In genomic region chr2:26494199-26494598, GRCh38 we compare ENCODE assay signal across 1 cellular context.
TF ChIP-seq lines count a peak whose summit lies in the region.

No MANE protein-coding gene starts in this region.

TF ChIP-seq in K562, 482 proteins besides CTCF, POLR2A, EP300 and RAD21:
- TF ChIP-seq ELK3 (CRISPR knock-in tag; IDR thresholded peaks at IDR 0.05) (no peak), SPI1 (IDR thresholded peaks at IDR 0.05; ENCODE audit: borderline replicate concordance, low read depth, low read length) (no peak), NCOA4 (IDR thresholded peaks at IDR 0.05; ENCODE audit: partially characterized antibody) (no peak), FOXM1 (IDR thresholded peaks at IDR 0.05; ENCODE audit: low read depth) (no peak), FOXM1 (CRISPR knock-in tag; IDR thresholded peaks at IDR 0.05; ENCODE audit: low read depth) (no peak), NR3C1 (CRISPR knock-in tag; IDR thresholded peaks at IDR 0.05) (no peak), HDAC8 (tag; IDR thresholded peaks at IDR 0.05) (no peak), CHD1 (IDR thresholded peaks at IDR 0.05; ENCODE audit: low read length) (no peak), HBP1 (CRISPR knock-in tag; IDR thresholded peaks at IDR 0.05) (no peak), SRSF7 (optimal IDR thresholded peaks at IDR 0.05; ENCODE audit: low read depth, low read length) (no peak), RFX1 (IDR thresholded peaks at IDR 0.05) (no peak), CREB1 (IDR thresholded peaks at IDR 0.05) (no peak), CREB1 (CRISPR knock-in tag; IDR thresholded peaks at IDR 0.05) (no peak), BCL6 (CRISPR knock-in tag; IDR thresholded peaks at IDR 0.05) (no peak)
